ENCODE assay signal across 20 cellular contexts in genomic region chr4:110364911-110365520, GRCh38.
DNase-seq lines count a peak whose midpoint lies in the region; ATAC-seq, FAIRE-seq and TF ChIP-seq lines count a peak whose summit lies in the region.
"Had no signal": no experiment of that assay in that cellular context is flagged by ENCODE, and none has a peak within 500 bp of the region (broad histone marks: within the 10 kb centered on the region; RNA-seq: fewer than 3 reads in every experiment).

No MANE protein-coding gene starts in this region.

- H3K4me2 ChIP-seq in Loucy (ENCODE audit: low read depth, low read length, poor library complexity, severe bottlenecking): no peak overlapping the region

- FAIRE-seq in small intestine (lab: Jason Lieb, UNC): no peak
- FAIRE-seq: colon, endometrium had no signal

- no peaks in the 10 kb centered on the region for H3K79me2 ChIP-seq in Loucy (ENCODE audit: insufficient read depth, low read length)

- no peak for TF ChIP-seq CTCF in Loucy (conservative IDR thresholded peaks at IDR 0.05; ENCODE audit: low read length)
- TF ChIP-seq CTCF in right lobe of liver (IDR thresholded peaks at IDR 0.05): no peak
- no peak for TF ChIP-seq CTCF in stomach (IDR thresholded peaks at IDR 0.05)

- 0 out of 2 replicates have a peak overlapping the region, but pooled peaks have one; percentile 2 for H2AFZ ChIP-seq in Loucy (ENCODE audit: low read length)

- intact Hi-C loops in right lobe of liver (cut with DNase I): no loop called here
- intact Hi-C loops in stomach (cut with DNase I; ENCODE audit: low total_unique reads): no loop called here

- DNase-seq in fibroblast of gingiva (ENCODE audit: low read depth): peak; percentile 49
- DNase-seq in right lobe of liver: no peak
- peak; percentile 73 for DNase-seq in small intestine
- DNase-seq in Kasumi-1 (lab: John Stamatoyannopoulos, UW): no peak
- no peak for DNase-seq in stomach
- DNase-seq in stimulated activated naive CD4-positive, alpha-beta T cell (lab: John Stamatoyannopoulos, UW): no peak
- DNase-seq: activated CD4-positive, alpha-beta T cell treated with anti-CD3 and anti-CD28 coated beads for 1 hour; activated effector memory CD4-positive, alpha-beta T cell treated with Interleukin-2 at 50 U/mL for 16 hours; amniotic stem cell; CD8-positive, alpha-beta T cell; HFFc6; KG1; naive B cell; NCI-H2029; NCI-H446 treated with DMSO at 0.1 percent for 48 hours had no signal

- H3K9ac ChIP-seq in Loucy (ENCODE audit: low read depth, low read length, poor library complexity, severe bottlenecking): no peak overlapping the region

- no peak overlapping the region for H3K4me3 ChIP-seq in Loucy (ENCODE audit: low read length, poor library complexity, severe bottlenecking)
- no peak overlapping the region for H3K4me3 ChIP-seq in right lobe of liver
- H3K4me3 ChIP-seq in small intestine (ENCODE audit: low read depth in 1 of 2, low read length in 2 of 2): no peak overlapping the region
- no peak overlapping the region for H3K4me3 ChIP-seq in stomach

- H3K9me3 ChIP-seq in Loucy (ENCODE audit: insufficient read depth, low read depth, low read length) (no peaks in the 10 kb centered on the region), right lobe of liver (no peaks in the 10 kb centered on the region), small intestine (ENCODE audit: control insufficient read depth, low read depth) (no peaks in the 10 kb centered on the region), stomach (no peaks in the 10 kb centered on the region)

- no peaks in the 10 kb centered on the region for H3K36me3 ChIP-seq in Loucy (ENCODE audit: insufficient read depth, low read length)
- H3K36me3 ChIP-seq in right lobe of liver: no peaks in the 10 kb centered on the region
- no peaks in the 10 kb centered on the region for H3K36me3 ChIP-seq in small intestine (ENCODE audit: control insufficient read depth in 2 of 2, insufficient read depth in 2 of 2, low read length in 2 of 2)
- H3K36me3 ChIP-seq in stomach: no peaks in the 10 kb centered on the region

- ATAC-seq in right lobe of liver: peak; percentile 32 to 64 (median 54)
- no peak for ATAC-seq in GM18907 (IDR thresholded peaks at IDR 0.05; ENCODE audit: unreplicated experiment)
- ATAC-seq: CD8-positive, alpha-beta T cell; stimulated activated memory B cell treated with anti-CD40 and anti-IgM and Interleukin-4, amounts not matched to agents 10 μg/mL and 1 μg/mL and 100 μg/mL, for 72 hours had no signal

- no peaks in the 10 kb centered on the region for H3K27me3 ChIP-seq in Loucy (ENCODE audit: insufficient read depth, low read length, poor library complexity, severe bottlenecking)
- no peaks in the 10 kb centered on the region for H3K27me3 ChIP-seq in right lobe of liver
- no peaks in the 10 kb centered on the region for H3K27me3 ChIP-seq in small intestine (ENCODE audit: control insufficient read depth in 2 of 2, insufficient read depth in 2 of 2, low read length in 2 of 2)
- H3K27me3 ChIP-seq in stomach: no peaks in the 10 kb centered on the region

- 40% methylated on average over 3 of the region's 3 CpGs for WGBS in right lobe of liver (ENCODE audit: insufficient coverage, low coverage, low lambda C conversion rate, missing lambda C conversion rate)
- 34 to 51% (median 40%) methylated on average over 3 of the region's 3 CpGs for WGBS in small intestine, 3 donors
- WGBS in stomach, 5 donors: 54 to 73% (median 62%) methylated on average over 3 of the region's 3 CpGs

- no peaks in the 10 kb centered on the region for H3K9me2 ChIP-seq in Loucy (replicated peaks; ENCODE audit: low read depth, low read length)

- H3K27ac ChIP-seq in right lobe of liver (peak overlapping the region in 1 of 3 donors; percentile 11), small intestine (ENCODE audit: low read depth in 1 of 2, low read length in 1 of 2) (peak overlapping the region; percentile 12 to 25), stomach (no peak overlapping the region)

- H3F3A ChIP-seq in Loucy (ENCODE audit: low read depth): 0 out of 2 replicates have a peak, but pooled peaks cover 3% of the 10 kb centered on the region

- TF ChIP-seq EP300 in stomach (IDR thresholded peaks at IDR 0.05): no peak

- no peaks in the 10 kb centered on the region for H4K20me1 ChIP-seq in Loucy (ENCODE audit: insufficient read depth, low read length, poor library complexity, severe bottlenecking)

- peaks cover 25% of the 10 kb centered on the region for H3K4me1 ChIP-seq in Loucy (ENCODE audit: insufficient read depth, low read length, poor library complexity, severe bottlenecking)
- no peaks in the 10 kb centered on the region for H3K4me1 ChIP-seq in right lobe of liver
- H3K4me1 ChIP-seq in small intestine (ENCODE audit: control insufficient read depth in 2 of 2, insufficient read depth in 1 of 2, low read depth in 1 of 2, low read length in 1 of 2): peaks cover 4% of the 10 kb centered on the region in 2 donors
- H3K4me1 ChIP-seq in stomach: no peaks in the 10 kb centered on the region

- TF ChIP-seq POLR2A in right lobe of liver (IDR thresholded peaks at IDR 0.05) (no peak), stomach (IDR thresholded peaks at IDR 0.05) (no peak)

Comparison
In these comparisons a context has a peak if more than half of its experiments do, and no peak if none do; other contexts are left out.
1. DNase-seq: peak in fibroblast of gingiva (single experiment) and small intestine (single experiment); none in right lobe of liver (0 of 3), Kasumi-1 (0 of 2), stomach (single experiment) and stimulated activated naive CD4-positive, alpha-beta T cell (0 of 6).
2. H3K27ac ChIP-seq: peak in small intestine (2 of 2); none in stomach (0 of 5).